Comparison of ENCODE assay signal across 14 cellular contexts in the genomic region with DNA sequence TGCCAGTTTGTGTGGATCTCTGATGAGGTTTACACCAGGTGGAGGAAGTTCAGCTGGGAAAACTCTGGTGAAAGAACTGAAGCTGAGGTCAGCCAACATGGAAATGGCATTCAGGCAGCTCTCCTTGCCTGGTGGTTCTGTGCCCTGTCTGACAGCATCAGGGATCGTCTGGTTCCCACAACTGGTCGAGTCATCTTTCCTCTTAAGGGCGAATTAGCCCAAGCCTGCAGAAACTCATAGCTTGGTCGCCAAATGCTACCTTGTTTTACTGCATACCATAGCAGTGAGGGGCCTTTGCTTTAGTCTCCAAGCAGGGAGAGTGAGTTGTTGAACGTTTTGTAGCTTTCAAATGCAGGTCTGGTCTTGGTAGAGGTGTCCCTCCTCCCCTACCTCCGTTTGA. TPM values are rescaled to one million over a fixed set of nuclear protein-coding genes. Genes with fewer than 3 reads are reported as not detected.
DNase-seq lines count a peak whose midpoint lies in the region; ATAC-seq and TF ChIP-seq lines count a peak whose summit lies in the region.
"Had no signal": no experiment of that assay in that cellular context is flagged by ENCODE, and none has a peak within 500 bp of the region (broad histone marks: within the 10 kb centered on the region; RNA-seq: fewer than 3 reads in every experiment).

No MANE protein-coding gene starts in this region.

- no peaks in the 10 kb centered on the region for H3K9me2 ChIP-seq in PC-3 (replicated peaks; ENCODE audit: low read length)

- H3K4me3 ChIP-seq in PC-3 (ENCODE audit: low read length) (no peak overlapping the region), fibroblast of pulmonary artery (replicated peaks; ENCODE audit: low read depth, low read length) (no peak overlapping the region), retinal pigment epithelial cell (ENCODE audit: low read length) (no peak overlapping the region), Peyer's patch (no peak overlapping the region)
- H3K4me3 ChIP-seq: gastrocnemius medialis, pancreas had no signal

- H3K27me3 ChIP-seq in PC-3 (ENCODE audit: low read length), result no peaks in the 10 kb centered on the region
- H3K27me3 ChIP-seq in Peyer's patch, result no peaks in the 10 kb centered on the region
- H3K27me3 ChIP-seq: pancreas had no signal

- no peaks in the 10 kb centered on the region for H3K79me2 ChIP-seq in PC-3 (ENCODE audit: low read length)

- POLR2A ChIA-PET in PC-3 (lab: Charles Lee; ENCODE audit: unreplicated experiment), result no interaction called here

- no peak overlapping the region for H2AFZ ChIP-seq in PC-3 (ENCODE audit: low read length)

- H3K4me2 ChIP-seq in PC-3 (ENCODE audit: low read length), result no peak overlapping the region

- no peaks in the 10 kb centered on the region for H3K36me3 ChIP-seq in PC-3 (ENCODE audit: low read depth, low read length)
- peaks cover 0 to 4% (median 0%) of the 10 kb centered on the region in 3 donors for H3K36me3 ChIP-seq in Peyer's patch
- H3K36me3 ChIP-seq: gastrocnemius medialis, pancreas had no signal

- H3K9ac ChIP-seq in PC-3 (ENCODE audit: low read length), result no peak overlapping the region

- BruUV-seq in PC-3 (replicated peaks; lab: Mats Ljungman, UMichigan), result no TSS peak

- CTCF ChIA-PET in PC-3 (lab: Charles Lee), result no interaction called here

- no peaks in the 10 kb centered on the region; the same call in 1 of the 2 replicates for H3K4me1 ChIP-seq in PC-3 (ENCODE audit: insufficient read depth, low read length)
- peaks cover 0 to 20% (median 15%) of the 10 kb centered on the region in 4 donors for H3K4me1 ChIP-seq in Peyer's patch
- H3K4me1 ChIP-seq: gastrocnemius medialis had no signal

- TF ChIP-seq CTCF in PC-3 (conservative IDR thresholded peaks at IDR 0.05; ENCODE audit: low read depth, low read length) (no peak), fibroblast of pulmonary artery (IDR thresholded peaks at IDR 0.05; ENCODE audit: low read length, missing control alignments) (no peak), retinal pigment epithelial cell (conservative IDR thresholded peaks at IDR 0.05; ENCODE audit: low read depth, low read length) (no peak), Peyer's patch (IDR thresholded peaks at IDR 0.05) (no peak)

- no peaks in the 10 kb centered on the region for H3K9me3 ChIP-seq in PC-3 (ENCODE audit: low read length)
- no peaks in the 10 kb centered on the region for H3K9me3 ChIP-seq in Peyer's patch
- H3K9me3 ChIP-seq: gastrocnemius medialis, pancreas had no signal

- no peak for ATAC-seq in GM18505 (IDR thresholded peaks at IDR 0.05; ENCODE audit: unreplicated experiment)
- ATAC-seq in PC-3, result no peak
- ATAC-seq in HG03342 (IDR thresholded peaks at IDR 0.05; ENCODE audit: unreplicated experiment), result no peak
- ATAC-seq: gastrocnemius medialis had no signal

- intact Hi-C loops in PC-3 (cut with micrococcal nuclease), result no loop called here

- no peak overlapping the region for H3K27ac ChIP-seq in PC-3 (ENCODE audit: low read length)
- H3K27ac ChIP-seq in Peyer's patch, result peak overlapping the region in 1 of 4 donors; percentile 64
- H3K27ac ChIP-seq: gastrocnemius medialis had no signal

- peak; percentile 26 for TF ChIP-seq POLR2A in GM18505 (IDR thresholded peaks at IDR 0.05; ENCODE audit: borderline replicate concordance, extremely low read depth, insufficient read depth, insufficient read length)
- no peak for TF ChIP-seq POLR2A in Peyer's patch (IDR thresholded peaks at IDR 0.05)

- no peaks in the 10 kb centered on the region for H3F3A ChIP-seq in PC-3 (ENCODE audit: low read length, unreplicated experiment)

- peak; percentile 65 for DNase-seq in PC-3
- peak; percentile 6 for DNase-seq in fibroblast of pulmonary artery (ENCODE audit: low read depth)
- DNase-seq in retinal pigment epithelial cell (ENCODE audit: low read depth), result peak; percentile 21
- no peak for DNase-seq in activated naive CD4-positive, alpha-beta T cell (lab: John Stamatoyannopoulos, UW)
- no peak for DNase-seq in NCI-H1105 (lab: John Stamatoyannopoulos, UW)
- DNase-seq in Peyer's patch, result no peak
- DNase-seq: activated CD8-positive, alpha-beta memory T cell treated with anti-CD3 and anti-CD28 coated beads, Interleukin-2, amount 50 U/mL, for 48 hours; activated naive CD8-positive, alpha-beta T cell treated with anti-CD3 and anti-CD28 coated beads, Interleukin-2, amount 10 ng/mL, durations not matched to agents 7 days and 5 days; gastrocnemius medialis; NCI-H446 treated with DMSO at 0.1 percent for 48 hours; pancreas; Right ventricle myocardium superior had no signal

- no peaks in the 10 kb centered on the region for H4K20me1 ChIP-seq in PC-3 (ENCODE audit: low read length)

RNA-seq across cellular contexts. Expression of a gene that starts 7.2 kb away (rescaled TPM):
- total RNA-seq in PC-3 (2014; rRNA removed) (3.5 and 5.9 TPM in 2 replicates), Peyer's patch (100 to 1,000 TPM in 1 of 4 donors, 10 to 100 TPM in 3; 30.5 to 243 (median 56.2) TPM)

Comparison
In these comparisons a context has a peak if more than half of its experiments do, and no peak if none do; other contexts are left out.
1. DNase-seq: peak in PC-3 (single experiment), fibroblast of pulmonary artery (single experiment) and retinal pigment epithelial cell (single experiment); none in activated naive CD4-positive, alpha-beta T cell (0 of 4), NCI-H1105 (single experiment) and Peyer's patch (0 of 3).